7 cellular contexts compared by ENCODE assay signal in genomic region chr5:68669864-68670263, GRCh38.
"Had no signal": no experiment of that assay in that cellular context is flagged by ENCODE, and none has a peak within 500 bp of the region (broad histone marks: within the 10 kb centered on the region; RNA-seq: fewer than 3 reads in every experiment).

No MANE protein-coding gene starts in this region.

- ATAC-seq: GM12878 had no signal

- H3K4me3 ChIP-seq: GM12878 had no signal

- DNase-seq: GDM1, GF-D8 had no signal

- FAIRE-seq: G401.6, GM12878, GM12892, GM18507, GM19239 had no signal
